Comparison of ENCODE assay signal across 8 cellular contexts in genomic region chr9:111992523-111992922, GRCh38.
DNase-seq lines count a peak whose midpoint lies in the region; ATAC-seq and TF ChIP-seq lines count a peak whose summit lies in the region.

No MANE protein-coding gene starts in this region.

- peaks cover 9% of the 10 kb centered on the region; the same call in 1 of the 2 replicates for H3F3A ChIP-seq in DOHH2 (ENCODE audit: control insufficient read depth, insufficient read depth)

- DNase-seq in astrocyte of the cerebellum (ENCODE audit: low read depth) = peak; percentile 57
- no peak for DNase-seq in superior temporal gyrus (ENCODE audit: extremely low spot score)
- no peak for DNase-seq in DMS114 treated with DMSO at 0.1 percent for 48 hours (lab: John Stamatoyannopoulos, UW; ENCODE audit: unreplicated experiment)
- DNase-seq in inferior parietal cortex (ENCODE audit: extremely low spot score) = no peak
- no peak for DNase-seq in endothelial cell (ENCODE audit: low spot score)

- in situ Hi-C loops in astrocyte of the cerebellum (cut with HindIII; ENCODE audit: low sequenced_read_pairs) = loop anchor here (5.0 kb wide), 1 partner anchor 55 kb away; no protein-coding TSS in a partner anchor

- H3K27ac ChIP-seq in DOHH2 (ENCODE audit: low read depth, low read length) = no peak overlapping the region

- H3K4me3 ChIP-seq in DOHH2 (ENCODE audit: low read length) (no peak overlapping the region), astrocyte of the cerebellum (ENCODE audit: low read depth, low read length) (no peak overlapping the region)

- H3K36me3 ChIP-seq in DOHH2 (ENCODE audit: control insufficient read depth, low read length) = no peaks in the 10 kb centered on the region

- TF ChIP-seq CTCF in DOHH2 (IDR thresholded peaks at IDR 0.05; ENCODE audit: low read depth, low read length, poor library complexity, severe bottlenecking) (no peak), astrocyte of the cerebellum (IDR thresholded peaks at IDR 0.05; ENCODE audit: low read depth, low read length, missing control alignments) (no peak), endothelial cell (IDR thresholded peaks at IDR 0.05; ENCODE audit: unreplicated experiment) (no peak)

- H4K20me1 ChIP-seq in DOHH2 (ENCODE audit: control insufficient read depth, insufficient read depth, low read depth, low read length) = no peaks in the 10 kb centered on the region

- no peaks in the 10 kb centered on the region for H3K79me2 ChIP-seq in DOHH2 (ENCODE audit: control insufficient read depth, low read length)

- H3K4me1 Mint-ChIP-seq in endothelial cell (ENCODE audit: unreplicated experiment) = no peaks in the 10 kb centered on the region

- H3K9me3 Mint-ChIP-seq in endothelial cell (ENCODE audit: unreplicated experiment) = no peaks in the 10 kb centered on the region

- H3K27me3 ChIP-seq in DOHH2 (ENCODE audit: control insufficient read depth, low read length) = no peaks in the 10 kb centered on the region

- no peaks in the 10 kb centered on the region for H3K9me2 ChIP-seq in DOHH2 (replicated peaks; ENCODE audit: control insufficient read depth, low read length)

- ATAC-seq in GM19467 (IDR thresholded peaks at IDR 0.05; ENCODE audit: unreplicated experiment) (peak; percentile 85), HG03442 (IDR thresholded peaks at IDR 0.05; ENCODE audit: unreplicated experiment) (peak; percentile 75)

- H3K4me3 Mint-ChIP-seq in endothelial cell (ENCODE audit: unreplicated experiment) = no peak overlapping the region

- peak overlapping the region; percentile 52 for H3K4me2 ChIP-seq in DOHH2 (ENCODE audit: low read length)

- H3K36me3 Mint-ChIP-seq in endothelial cell (ENCODE audit: low read depth, unreplicated experiment) = no peaks in the 10 kb centered on the region

- peaks cover 9% of the 10 kb centered on the region for H3K9me3 ChIP-seq in DOHH2 (ENCODE audit: control insufficient read depth, insufficient read depth, low read length)

- peaks cover 29% of the 10 kb centered on the region for H3K4me1 ChIP-seq in DOHH2 (ENCODE audit: control insufficient read depth, low read length)

- H3K27ac Mint-ChIP-seq in endothelial cell (ENCODE audit: unreplicated experiment) = no peak overlapping the region

- H3K27me3 Mint-ChIP-seq in endothelial cell (ENCODE audit: unreplicated experiment) = no peaks in the 10 kb centered on the region
